25 cellular contexts compared by ENCODE assay signal in the genomic region with DNA sequence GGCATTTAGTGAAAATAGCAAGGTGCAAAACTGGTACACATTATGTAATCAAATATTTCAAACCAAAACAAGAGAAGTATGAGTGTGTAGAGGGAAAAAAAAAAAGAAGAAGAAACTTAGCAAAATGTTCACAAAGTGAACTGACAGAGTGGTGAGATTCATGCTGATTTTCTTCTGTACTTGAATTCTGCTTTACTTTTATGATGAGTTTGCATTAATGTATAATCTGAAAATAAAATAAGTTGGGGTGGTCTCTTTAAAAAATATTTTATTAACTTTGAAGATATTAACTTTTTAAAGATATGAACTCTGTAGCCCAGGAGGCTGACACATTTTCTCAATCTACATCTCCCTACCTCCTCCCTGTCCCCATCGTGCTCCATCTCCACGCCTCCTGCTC.
DNase-seq lines count a peak whose midpoint lies in the region; ATAC-seq, FAIRE-seq and TF ChIP-seq lines count a peak whose summit lies in the region.
"Had no signal": no experiment of that assay in that cellular context is flagged by ENCODE, and none has a peak within 500 bp of the region (broad histone marks: within the 10 kb centered on the region; RNA-seq: fewer than 3 reads in every experiment).

No MANE protein-coding gene starts in this region.

- H3K79me2 ChIP-seq in HepG2 (ENCODE audit: insufficient read depth, low read length) (no peaks in the 10 kb centered on the region), K562 (ENCODE audit: control insufficient read depth, insufficient read depth, low read length) (no peaks in the 10 kb centered on the region)

- BruUV-seq in HepG2 (replicated peaks; lab: Mats Ljungman, UMichigan) (no TSS peak), K562 (replicated peaks; lab: Mats Ljungman, UMichigan) (no TSS peak)

- CTCF ChIA-PET in HepG2 (lab: Yijun Ruan, JAX; ENCODE audit: low intra/inter-chr PET ratio, low total read pairs): no interaction called here
- CTCF ChIA-PET in K562 (lab: Yijun Ruan, JAX; ENCODE audit: low intra/inter-chr PET ratio): no interaction called here
- CTCF ChIA-PET in activated naive CD4-positive, alpha-beta T cell treated with anti-CD3 and anti-CD28 coated beads for 36 hours (lab: Charles Lee): no interaction called here

- 2% methylated on average over 2 of the region's 2 CpGs for WGBS in HepG2 (ENCODE audit: low lambda C conversion rate)
- whole genome bisulfite sequencing in right lobe of liver (ENCODE audit: insufficient coverage, low coverage, low lambda C conversion rate, missing lambda C conversion rate): 49% methylated on average over 2 of the region's 2 CpGs
- 0% methylated on average over 2 of the region's 2 CpGs for WGBS in K562 (ENCODE audit: insufficient coverage, low coverage, missing lambda C conversion rate)

- H3K36me3 ChIP-seq in HepG2 (replicated peaks in 1 of 2; ENCODE audit: control insufficient read depth in 1 of 2, insufficient read depth in 2 of 2, low read length in 2 of 2): no peaks in the 10 kb centered on the region
- no peaks in the 10 kb centered on the region for H3K36me3 ChIP-seq in right lobe of liver
- no peaks in the 10 kb centered on the region for H3K36me3 ChIP-seq in K562 (ENCODE audit: control insufficient read depth, insufficient read depth, low read length)
- H3K36me3 ChIP-seq: BE2C, BLaER1 had no signal

- H2AFZ ChIP-seq in HepG2 (ENCODE audit: low read length) (no peak overlapping the region), K562 (ENCODE audit: low read depth, low read length) (no peak overlapping the region)

- H3K4me3 Mint-ChIP-seq in activated naive CD4-positive, alpha-beta T cell treated with anti-CD3 and anti-CD28 coated beads for 36 hours: no peak overlapping the region
- H3K4me3 Mint-ChIP-seq: CD14-positive monocyte; CD4-positive, alpha-beta memory T cell; CD4-positive, CD25-positive, alpha-beta regulatory T cell; CD8-positive, alpha-beta memory T cell had no signal

- intact Hi-C loops in HepG2 (cut with micrococcal nuclease; ENCODE audit: unreplicated experiment): no loop called here
- intact Hi-C loops in right lobe of liver (cut with DNase I): no loop called here
- intact Hi-C loops in K562 (cut with micrococcal nuclease): loop anchor here (10.0 kb wide), 1 partner anchor 232 kb away; no protein-coding TSS in a partner anchor
- intact Hi-C loops in activated naive CD4-positive, alpha-beta T cell treated with anti-CD3 and anti-CD28 coated beads for 36 hours (cut with micrococcal nuclease): loop anchor here (10.0 kb wide), 1 partner anchor 312 kb away; no protein-coding TSS in a partner anchor

- FAIRE-seq in HepG2 (lab: Jason Lieb, UNC) (no peak), K562 (lab: Jason Lieb, UNC) (no peak)
- FAIRE-seq: GM12878, GM12892, GM18507 had no signal

- no peak overlapping the region for H3K4me3 ChIP-seq in HepG2 (replicated peaks in 1 of 3; ENCODE audit: insufficient read depth in 1 of 3, low read depth in 2 of 3, low read length in 3 of 3)
- no peak overlapping the region for H3K4me3 ChIP-seq in right lobe of liver
- no peak overlapping the region for H3K4me3 ChIP-seq in K562
- H3K4me3 ChIP-seq: BLaER1, GM12878 had no signal

- no peaks in the 10 kb centered on the region for H3K9me1 ChIP-seq in K562 (ENCODE audit: control insufficient read depth, insufficient read depth, low read length)

- H3K9me3 ChIP-seq in HepG2 (ENCODE audit: low read length) (no peaks in the 10 kb centered on the region), right lobe of liver (no peaks in the 10 kb centered on the region), K562 (replicated peaks; ENCODE audit: control insufficient read depth, insufficient read depth, low read depth, low read length) (no peaks in the 10 kb centered on the region)
- H3K9me3 ChIP-seq: BE2C, BLaER1 had no signal

- TF ChIP-seq CTCF in HepG2 (CRISPR knock-in tag; IDR thresholded peaks at IDR 0.05): no peak
- TF ChIP-seq CTCF in right lobe of liver (IDR thresholded peaks at IDR 0.05): no peak
- TF ChIP-seq CTCF in K562 (IDR thresholded peaks at IDR 0.05 in 2 of 3, conservative IDR thresholded peaks at IDR 0.05 in 1 of 3; ENCODE audit: insufficient read depth in 2 of 3, low read depth in 1 of 3, low read length in 3 of 3): no peak

- TF ChIP-seq POLR2A in HepG2 (IDR thresholded peaks at IDR 0.05; ENCODE audit: insufficient read depth in 1 of 2, low read depth in 2 of 2, low read length in 2 of 2) (no peak), right lobe of liver (IDR thresholded peaks at IDR 0.05) (no peak), K562 (conservative IDR thresholded peaks at IDR 0.05) (no peak)

- H3K27ac ChIP-seq in HepG2 (ENCODE audit: extremely low read length, insufficient read depth, low read length): no peak overlapping the region
- no peak overlapping the region for H3K27ac ChIP-seq in right lobe of liver
- no peak overlapping the region for H3K27ac ChIP-seq in K562 (ENCODE audit: extremely low read depth, low read depth, low read length)
- H3K27ac ChIP-seq: 22Rv1, BLaER1 had no signal

- no peaks in the 10 kb centered on the region for H3K36me3 Mint-ChIP-seq in activated naive CD4-positive, alpha-beta T cell treated with anti-CD3 and anti-CD28 coated beads for 36 hours (ENCODE audit: low read depth)
- H3K36me3 Mint-ChIP-seq: CD14-positive monocyte; CD4-positive, alpha-beta memory T cell; CD4-positive, CD25-positive, alpha-beta regulatory T cell; CD8-positive, alpha-beta memory T cell had no signal

- H3K4me1 Mint-ChIP-seq in activated naive CD4-positive, alpha-beta T cell treated with anti-CD3 and anti-CD28 coated beads for 36 hours (ENCODE audit: low read depth): peaks cover 22% of the 10 kb centered on the region

- no peak for ATAC-seq in HepG2
- no peak for ATAC-seq in right lobe of liver
- ATAC-seq in K562: no peak
- ATAC-seq: GM12878 had no signal

- in situ Hi-C loops in HepG2 (cut with HindIII; ENCODE audit: extremely low pct_ligation_motif_present, low pct_unique_long_range_greater_than_20kb) (loop anchor here (5.0 to 25.0 kb wide), 3 partner anchors 412 to 1039 kb away; no protein-coding TSS in a partner anchor), K562 (cut with MboI) (loop anchor here (25.0 kb wide), 1 partner anchor 1039 kb away; no protein-coding TSS in a partner anchor)

- H3K9ac ChIP-seq in HepG2 (ENCODE audit: insufficient read depth, low read depth, low read length) (no peak overlapping the region), K562 (ENCODE audit: insufficient read depth in 1 of 2, low read depth in 2 of 2, low read length in 2 of 2) (no peak overlapping the region)
- H3K9ac ChIP-seq: BLaER1 had no signal

- H3K9me3 Mint-ChIP-seq in activated naive CD4-positive, alpha-beta T cell treated with anti-CD3 and anti-CD28 coated beads for 36 hours: no peaks in the 10 kb centered on the region
- H3K9me3 Mint-ChIP-seq: CD14-positive monocyte; CD8-positive, alpha-beta memory T cell had no signal

- DNase-seq in HepG2 (ENCODE audit: low spot score): no peak
- no peak for DNase-seq in right lobe of liver
- DNase-seq in K562 (ENCODE audit: extremely low read depth in 1 of 4, low spot score in 3 of 4): no peak
- DNase-seq in NCI-H2171 (lab: John Stamatoyannopoulos, UW): no peak
- DNase-seq in activated naive CD4-positive, alpha-beta T cell treated with anti-CD3 and anti-CD28 coated beads for 36 hours: no peak
- DNase-seq: ACHN; BE2C; C1 segment of cervical spinal cord; CD4-positive, alpha-beta memory T cell; CD4-positive, CD25-positive, alpha-beta regulatory T cell; CD8-positive, alpha-beta memory T cell; COR-L47; DMS 273 treated with DMSO at 0.1 percent for 48 hours; DMS153; DMS53; DMS79; DND-41; EL; GDM1 had no signal

- no peaks in the 10 kb centered on the region for H3K4me1 ChIP-seq in HepG2 (ENCODE audit: insufficient read depth, low read length)
- no peaks in the 10 kb centered on the region for H3K4me1 ChIP-seq in right lobe of liver
- H3K4me1 ChIP-seq in K562 (replicated peaks in 1 of 2; ENCODE audit: control insufficient read depth in 2 of 2, insufficient read depth in 2 of 2, low read length in 2 of 2): no peaks in the 10 kb centered on the region
- H3K4me1 ChIP-seq: BLaER1 had no signal

- H3K27me3 Mint-ChIP-seq in activated naive CD4-positive, alpha-beta T cell treated with anti-CD3 and anti-CD28 coated beads for 36 hours (ENCODE audit: low read depth): no peaks in the 10 kb centered on the region

- TF ChIP-seq RAD21 in HepG2 (CRISPR knock-in tag; IDR thresholded peaks at IDR 0.05) (no peak), K562 (CRISPR knock-in tag; conservative IDR thresholded peaks at IDR 0.05 in 1 of 2, IDR thresholded peaks at IDR 0.05 in 1 of 2) (no peak)

- POLR2A ChIA-PET in HepG2 (lab: Yijun Ruan, JAX) (no interaction called here), K562 (lab: Yijun Ruan, JAX) (no interaction called here)

- H3K27ac Mint-ChIP-seq in activated naive CD4-positive, alpha-beta T cell treated with anti-CD3 and anti-CD28 coated beads for 36 hours: no peak overlapping the region
- H3K27ac Mint-ChIP-seq: CD14-positive monocyte; CD4-positive, alpha-beta memory T cell; CD8-positive, alpha-beta memory T cell had no signal

- no peaks in the 10 kb centered on the region for H4K20me1 ChIP-seq in HepG2 (ENCODE audit: insufficient read depth, low read length)
- 0 out of 2 replicates have a peak, but pooled peaks cover 3% of the 10 kb centered on the region for H4K20me1 ChIP-seq in K562 (replicated peaks; ENCODE audit: control insufficient read depth, insufficient read depth, low read length)
- H4K20me1 ChIP-seq: BLaER1 had no signal

- no peak overlapping the region for H3K4me2 ChIP-seq in HepG2 (ENCODE audit: low read depth, low read length)
- H3K4me2 ChIP-seq in K562 (ENCODE audit: insufficient read depth, low read length): no peak overlapping the region
- H3K4me2 ChIP-seq: BLaER1 had no signal

- H3K27me3 ChIP-seq in HepG2 (ENCODE audit: control insufficient read depth in 1 of 2, insufficient read depth in 2 of 2, low read length in 2 of 2) (peaks cover 0 to 7% of the 10 kb centered on the region in 2 experiments; a peak in 1 of 5 replicates), right lobe of liver (no peaks in the 10 kb centered on the region), K562 (ENCODE audit: control insufficient read depth in 2 of 2, insufficient read depth in 2 of 2, low read length in 2 of 2) (no peaks in the 10 kb centered on the region)
- H3K27me3 ChIP-seq: BE2C, BLaER1 had no signal

- TF ChIP-seq EP300 in HepG2 (IDR thresholded peaks at IDR 0.05; ENCODE audit: low read depth in 2 of 2, low read length in 2 of 2) (no peak), HepG2 (CRISPR knock-in tag; IDR thresholded peaks at IDR 0.05; ENCODE audit: borderline replicate concordance) (no peak), K562 (IDR thresholded peaks at IDR 0.05; ENCODE audit: low read length) (no peak)

TF ChIP-seq in HepG2, 621 proteins besides CTCF, POLR2A, EP300 and RAD21:
- TF ChIP-seq MAFF (IDR thresholded peaks at IDR 0.05; ENCODE audit: low read depth, low read length): peak; percentile 78
- no peak for TF ChIP-seq RXRB (CRISPR knock-in tag; IDR thresholded peaks at IDR 0.05; ENCODE audit: borderline replicate concordance)
- peak; percentile 63 to 83 for TF ChIP-seq MAFK (conservative IDR thresholded peaks at IDR 0.05 in 1 of 2, IDR thresholded peaks at IDR 0.05 in 1 of 2; ENCODE audit: low read length in 2 of 2)

TF ChIP-seq in K562, 482 proteins besides CTCF, POLR2A, EP300 and RAD21 (continues in another document):
- TF ChIP-seq MAFG (tag; conservative IDR thresholded peaks at IDR 0.05) (peak; percentile 55), MAFF (IDR thresholded peaks at IDR 0.05; ENCODE audit: low read length) (0 out of 2 replicates have a peak, but pooled peaks have one; percentile 22), ZNF316 (IDR thresholded peaks at IDR 0.05) (peak; percentile 84)

Comparison
In these comparisons a context has a peak if more than half of its experiments do, and no peak if none do; other contexts are left out.
1. intact Hi-C loops: an anchor here in K562 (10.0 kb wide) and activated naive CD4-positive, alpha-beta T cell treated with anti-CD3 and anti-CD28 coated beads for 36 hours (10.0 kb wide); none called in HepG2 and right lobe of liver.